ENCODE assay signal across 14 cellular contexts in the genomic region with DNA sequence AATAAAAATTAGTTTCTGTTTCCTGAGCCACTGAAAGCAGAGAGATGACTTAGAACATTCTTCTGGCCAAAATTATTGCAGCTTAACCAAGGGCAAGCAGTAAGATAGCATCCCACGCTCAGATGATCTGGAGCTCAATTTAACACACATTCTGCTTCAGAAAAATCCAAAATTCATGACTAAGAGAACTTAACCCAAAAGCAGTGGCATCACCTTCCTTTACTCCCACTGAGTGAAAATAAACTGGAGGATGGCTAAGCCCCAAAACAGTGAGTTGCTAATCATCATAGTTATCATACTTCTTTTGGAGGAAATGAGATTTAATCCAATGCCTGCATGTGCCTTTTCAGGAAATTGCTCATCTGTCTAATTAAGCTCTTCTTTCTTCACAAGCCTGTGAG.
DNase-seq lines count a peak whose midpoint lies in the region; ATAC-seq and TF ChIP-seq lines count a peak whose summit lies in the region.
"Had no signal": no experiment of that assay in that cellular context is flagged by ENCODE, and none has a peak within 500 bp of the region (broad histone marks: within the 10 kb centered on the region; RNA-seq: fewer than 3 reads in every experiment).

No MANE protein-coding gene starts in this region.

- intact Hi-C loops in colonic mucosa (cut with DNase I), result no loop called here
- intact Hi-C loops in tibial artery (cut with DNase I; ENCODE audit: low total_unique reads), result no loop called here

- H3K9me3 ChIP-seq in colonic mucosa (no peaks in the 10 kb centered on the region), tibial artery (no peaks in the 10 kb centered on the region)
- H3K9me3 ChIP-seq: tibial nerve had no signal

- no peaks in the 10 kb centered on the region for H3K36me3 ChIP-seq in colonic mucosa
- H3K36me3 ChIP-seq in tibial artery, result no peaks in the 10 kb centered on the region
- H3K36me3 ChIP-seq: neural progenitor cell, tibial nerve had no signal

- H3K4me3 ChIP-seq in colonic mucosa (no peak overlapping the region), skin epidermis (no peak overlapping the region), tibial artery (no peak overlapping the region)
- H3K4me3 ChIP-seq: neural progenitor cell, tibial nerve had no signal

- H3K27ac ChIP-seq in colonic mucosa (peak overlapping the region; percentile 4), skin epidermis (peak overlapping the region in 14 of 21 experiments; percentile 12 to 66 (median 36)), tibial artery (no peak overlapping the region)
- H3K27ac ChIP-seq: neural progenitor cell, tibial nerve had no signal

- H3K4me1 ChIP-seq in colonic mucosa (no peaks in the 10 kb centered on the region), tibial artery (peaks cover 0 to 10% (median 0%) of the 10 kb centered on the region in 4 donors)

- TF ChIP-seq CTCF in colonic mucosa (IDR thresholded peaks at IDR 0.05) (no peak), tibial artery (IDR thresholded peaks at IDR 0.05) (no peak)

- no peak for DNase-seq in activated CD4-positive, CD25-positive, alpha-beta regulatory T cell treated with anti-CD3 and anti-CD28 coated beads, Interleukin-2, amount 50 U/mL, for 72 hours
- DNase-seq in NCI-H226, result peak; percentile 17
- DNase-seq in colonic mucosa, result no peak
- DNase-seq in tibial artery, result no peak
- DNase-seq: ACHN; activated gamma-delta T cell; NCI-H510A; stimulated activated CD4-positive, alpha-beta T cell treated with anti-CD3 and anti-CD28 coated beads, Interleukin-4, amount 100 ng/mL, for 4 hours had no signal

- peak; percentile 21 to 25 for ATAC-seq in activated CD4-positive, CD25-positive, alpha-beta regulatory T cell treated with anti-CD3 and anti-CD28 coated beads, Interleukin-2, amount 50 U/mL, for 24 hours
- no peak for ATAC-seq in HG02610 (IDR thresholded peaks at IDR 0.05; ENCODE audit: unreplicated experiment)
- no peak for ATAC-seq in GM19397 (IDR thresholded peaks at IDR 0.05; ENCODE audit: unreplicated experiment)

- no peaks in the 10 kb centered on the region for H3K27me3 ChIP-seq in colonic mucosa
- no peaks in the 10 kb centered on the region for H3K27me3 ChIP-seq in tibial artery
- H3K27me3 ChIP-seq: neural progenitor cell, tibial nerve had no signal

- no peak overlapping the region for H3K9ac ChIP-seq in colonic mucosa (ENCODE audit: low read depth in 2 of 2, low read length in 2 of 2)
- H3K9ac ChIP-seq: neural progenitor cell had no signal

Comparison
In these comparisons a context has a peak if more than half of its experiments do, and no peak if none do; other contexts are left out.
1. ATAC-seq: peak in activated CD4-positive, CD25-positive, alpha-beta regulatory T cell treated with anti-CD3 and anti-CD28 coated beads, Interleukin-2, amount 50 U/mL, for 24 hours (2 of 2); none in HG02610 (single experiment) and GM19397 (single experiment).
2. H3K27ac ChIP-seq: peak in colonic mucosa (single experiment) and skin epidermis (14 of 21); none in tibial artery (0 of 2).